8 cellular contexts compared by ENCODE assay signal in the genomic region with DNA sequence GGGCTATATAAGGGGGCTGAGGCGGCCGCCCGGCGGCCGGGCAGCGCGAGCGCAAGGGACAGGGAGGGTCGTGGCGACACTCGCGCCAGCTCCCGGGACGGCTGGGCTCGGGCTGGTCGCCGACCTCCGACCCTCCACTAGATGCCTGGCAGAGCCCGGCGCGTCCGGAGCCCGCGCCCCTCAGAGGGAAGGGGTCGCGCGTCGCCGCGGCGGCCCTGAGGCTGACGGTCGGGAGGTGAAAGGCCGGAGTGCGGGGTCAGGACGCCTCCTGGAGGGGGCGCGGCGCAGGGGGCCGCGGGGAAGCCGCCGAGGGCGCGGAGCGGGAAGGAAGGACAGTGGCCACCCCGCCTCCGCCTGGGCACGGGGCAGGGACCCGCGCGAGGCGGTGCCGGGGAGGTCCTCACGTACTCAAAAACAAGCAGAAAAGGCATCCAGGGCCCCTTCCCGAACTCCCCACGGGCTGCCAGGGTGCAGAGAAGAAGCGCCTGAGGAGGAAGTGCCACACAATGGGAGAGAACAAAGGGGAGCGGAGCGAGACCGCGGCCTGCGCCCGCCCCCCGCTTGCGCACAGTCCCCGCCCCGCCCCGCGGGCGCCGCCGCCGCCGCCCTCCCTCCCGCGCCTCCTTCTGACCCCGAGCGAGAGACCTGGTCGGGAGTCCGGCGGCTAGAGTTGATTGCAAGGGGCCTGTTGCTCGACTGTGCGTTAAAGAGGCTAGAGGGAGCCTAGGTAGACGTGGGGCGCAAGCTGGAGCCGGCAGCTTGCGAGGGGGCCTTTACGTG. TPM values are rescaled to one million over a fixed set of nuclear protein-coding genes. Genes with fewer than 3 reads are reported as not detected.
DNase-seq lines count a peak whose midpoint lies in the region; ATAC-seq and TF ChIP-seq lines count a peak whose summit lies in the region.

No MANE protein-coding gene starts in this region.

- peak overlapping the region; percentile 68 for H3K4me3 ChIP-seq in AG10803 (ENCODE audit: low read length)
- peak overlapping the region; percentile 69 for H3K4me3 ChIP-seq in lower leg skin (ENCODE audit: low read depth, poor library complexity, severe bottlenecking)

- peak in 1 of 2 donors; percentile 89 for TF ChIP-seq POLR2A in lower leg skin (IDR thresholded peaks at IDR 0.05)

- DNase-seq in AG10803 (ENCODE audit: low read depth): peak; percentile 88
- DNase-seq in NCI-H446 treated with DMSO at 0.1 percent for 48 hours (lab: John Stamatoyannopoulos, UW): peak; percentile 66
- DNase-seq in activated CD4-positive, alpha-beta T cell treated with anti-CD3 and anti-CD28 coated beads, Interleukin-2, amount 50 U/mL, for 48 hours: peak; percentile 62 to 70
- peak; percentile 90 for DNase-seq in ecto neural progenitor cell (ENCODE audit: low spot score)
- DNase-seq in lower leg skin (ENCODE audit: low spot score in 2 of 2): peak; percentile 69 to 94
- DNase-seq in stimulated activated CD4-positive, alpha-beta T cell treated with anti-CD3 and anti-CD28 coated beads, TNF-alpha, amount 100 ng/mL, for 4 hours (ENCODE audit: low read depth in 3 of 3): peak; percentile 26 to 54 (median 51)

- peak; percentile 57 for ATAC-seq in GM18909 (IDR thresholded peaks at IDR 0.05; ENCODE audit: poor library complexity, unreplicated experiment)
- peak; percentile 42 for ATAC-seq in HG03103 (IDR thresholded peaks at IDR 0.05; ENCODE audit: low read depth, unreplicated experiment)

- intact Hi-C loops in lower leg skin (cut with DNase I; ENCODE audit: low total_unique reads): no loop called here

- TF ChIP-seq CTCF in AG10803 (conservative IDR thresholded peaks at IDR 0.05; ENCODE audit: low read length) (no peak; the same call in 1 of the 2 replicates), lower leg skin (IDR thresholded peaks at IDR 0.05) (no peak)

- 1 to 2% methylated on average over 22 to 48 of the region's 89 CpGs for WGBS in lower leg skin, 2 donors

RNA-seq across cellular contexts. Expression of a gene that starts 0.8 kb away (rescaled TPM):
- total RNA-seq in lower leg skin: 10 to 100 TPM; 10.7 to 26.4 (median 13.5) TPM

Comparison
In these comparisons a context has a peak if more than half of its experiments do, and no peak if none do; other contexts are left out.
1. Peak in every context shown above with its lines: DNase-seq, ATAC-seq and H3K4me3 ChIP-seq.